In the genomic region with DNA sequence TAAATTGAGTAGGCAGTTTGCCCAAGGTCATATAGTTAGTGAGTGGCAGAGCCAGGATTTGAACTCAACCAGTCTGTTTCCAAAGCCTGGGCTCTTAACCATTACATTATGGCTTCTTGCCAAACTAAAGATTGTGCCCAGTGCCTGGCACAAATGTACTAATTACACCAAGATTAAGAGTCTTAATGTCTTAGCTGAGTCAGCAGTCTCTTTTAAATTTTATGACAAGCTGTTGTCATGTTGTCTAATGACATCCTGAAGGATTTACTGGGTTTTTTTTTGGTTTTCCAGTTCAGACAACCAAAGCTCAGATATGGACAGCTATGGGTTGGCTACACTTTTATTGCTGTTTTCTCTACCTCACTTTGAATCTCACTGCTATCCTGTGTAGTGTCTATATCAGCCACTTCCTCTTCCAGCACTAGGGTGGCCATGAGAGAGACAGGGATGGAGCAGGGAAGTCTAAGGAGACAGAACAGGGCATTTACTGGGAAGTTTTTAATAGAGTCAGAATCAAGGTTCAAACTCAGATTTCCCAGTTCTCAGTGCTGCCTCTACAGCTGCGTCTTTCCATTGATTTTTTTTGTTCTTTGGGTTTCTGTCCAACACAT, we compare ENCODE assay signal across 26 cellular contexts. TPM values are rescaled to one million over a fixed set of nuclear protein-coding genes. Genes with fewer than 3 reads are reported as not detected.
"Had no signal": no experiment of that assay in that cellular context is flagged by ENCODE, and none has a peak within 500 bp of the region (broad histone marks: within the 10 kb centered on the region; RNA-seq: fewer than 3 reads in every experiment).

No MANE protein-coding gene starts in this region.

- H3K27ac ChIP-seq: brain microvascular endothelial cell, SK-N-MC, VCaP had no signal

- DNase-seq: activated CD4-positive, alpha-beta T cell treated with anti-CD3 and anti-CD28 coated beads for 36 hours; activated CD4-positive, CD25-positive, alpha-beta regulatory T cell; activated CD8-positive, alpha-beta memory T cell treated with anti-CD3 and anti-CD28 coated beads, Interleukin-2, amount 50 U/mL, for 4 hours; activated CD8-positive, alpha-beta T cell treated with anti-CD3 and anti-CD28 coated beads for 36 hours; activated gamma-delta T cell treated with Interleukin-2 at 50 U/mL for 16 hours; activated naive CD4-positive, alpha-beta T cell treated with anti-CD3 and anti-CD28 coated beads, Interleukin-2, amount 10 ng/mL, durations not matched to agents 7 days and 5 days; activated naive CD8-positive, alpha-beta T cell treated with anti-CD3 and anti-CD28 coated beads for 36 hours; activated T-cell treated with anti-CD3 and anti-CD28 coated beads, Interleukin-2, amount 50 U/mL, for 72 hours; brain microvascular endothelial cell; cerebellar nuclear complex; Kasumi-1; KBM-7; NCI-H1417; NCI-H1694; NCI-H2029; NCI-H2107; NCI-H524; NCI-H774; PC-3; SIG-M5; T-cell; T-helper 2 cell; T1000 had no signal

- ATAC-seq: activated CD4-positive, alpha-beta T cell treated with anti-CD3 and anti-CD28 coated beads for 36 hours; activated CD8-positive, alpha-beta T cell treated with anti-CD3 and anti-CD28 coated beads for 36 hours; activated T-cell treated with anti-CD3 and anti-CD28 coated beads, Interleukin-2, amount 50 U/mL, for 72 hours; PC-3; T-cell had no signal

- H3K27me3 ChIP-seq: brain microvascular endothelial cell had no signal

- H3K36me3 ChIP-seq: brain microvascular endothelial cell had no signal

- FAIRE-seq: colon had no signal

- H3K4me3 ChIP-seq: SK-N-MC had no signal

RNA-seq across cellular contexts. Expression of gene FBXL2, which starts 10.5 kb away (rescaled TPM):
- total RNA-seq: activated CD8-positive, alpha-beta T cell treated with anti-CD3 and anti-CD28 coated beads for 36 hours; activated naive CD8-positive, alpha-beta T cell treated with anti-CD3 and anti-CD28 coated beads for 36 hours had no signal
